12 cellular contexts compared by ENCODE assay signal in genomic region chr4:152106781-152107321, GRCh38.
DNase-seq lines count a peak whose midpoint lies in the region; ATAC-seq, FAIRE-seq and TF ChIP-seq lines count a peak whose summit lies in the region.
"Had no signal": no experiment of that assay in that cellular context is flagged by ENCODE, and none has a peak within 500 bp of the region (broad histone marks: within the 10 kb centered on the region; RNA-seq: fewer than 3 reads in every experiment).

No MANE protein-coding gene starts in this region.

- peak overlapping the region in 1 of 3 donors; percentile 20 for H3K4me3 Mint-ChIP-seq in T-cell
- H3K4me3 Mint-ChIP-seq in nephron progenitor cell: no peak overlapping the region
- H3K4me3 Mint-ChIP-seq: activated B cell treated with CpG ODN at 0.5 μM for 24 hours had no signal

- peaks cover 89 to 93% (median 89%) of the 10 kb centered on the region in 3 donors for H3K4me1 Mint-ChIP-seq in T-cell
- H3K4me1 Mint-ChIP-seq in nephron progenitor cell: peaks cover 89% of the 10 kb centered on the region

- peak overlapping the region; percentile 64 to 87 for H3K27ac ChIP-seq in A549
- no peak overlapping the region for H3K27ac ChIP-seq in body of pancreas

- TF ChIP-seq POLR2A in A549 (IDR thresholded peaks at IDR 0.05; ENCODE audit: low read length) (no peak), body of pancreas (IDR thresholded peaks at IDR 0.05) (no peak)

- H3K9me3 Mint-ChIP-seq in T-cell (peaks cover 0 to 3% (median 0%) of the 10 kb centered on the region in 3 donors), nephron progenitor cell (no peaks in the 10 kb centered on the region)
- H3K9me3 Mint-ChIP-seq: activated B cell treated with CpG ODN at 0.5 μM for 24 hours had no signal

- H3K27me3 ChIP-seq in body of pancreas: no peaks in the 10 kb centered on the region

- peak overlapping the region; percentile 50 for H3K4me2 ChIP-seq in A549

- ATAC-seq in A549 (peak in 1 of 2 experiments; percentile 5; a peak in 2 of 6 replicates), T-cell (replicated peaks in 1 of 4) (no peak), body of pancreas (no peak)

- POLR2A ChIA-PET in A549 (lab: Yijun Ruan, JAX) (no interaction called here), T-cell (lab: Charles Lee) (no interaction called here)

- TF ChIP-seq RAD21 in A549 (conservative IDR thresholded peaks at IDR 0.05 in 1 of 2, IDR thresholded peaks at IDR 0.05 in 1 of 2): no peak

- TF ChIP-seq CTCF in A549 (IDR thresholded peaks at IDR 0.05): no peak
- no peak for TF ChIP-seq CTCF in fibroblast of mammary gland (conservative IDR thresholded peaks at IDR 0.05; ENCODE audit: control insufficient read depth, insufficient read depth, low read depth, low read length)
- no peak for TF ChIP-seq CTCF in nephron progenitor cell (IDR thresholded peaks at IDR 0.05)
- TF ChIP-seq CTCF in body of pancreas (IDR thresholded peaks at IDR 0.05): no peak

- DNase-seq in A549 (ENCODE audit: low read depth in 1 of 2, low spot score in 1 of 2) (peak in 1 of 2 experiments; percentile 34), EH (ENCODE audit: low read depth) (peak; percentile 11), T-cell (no peak), fibroblast of mammary gland (ENCODE audit: low read depth) (peak; percentile 81), MV-4-11 (lab: John Stamatoyannopoulos, UW) (no peak), nephron progenitor cell (no peak), superior temporal gyrus (ENCODE audit: extremely low spot score) (no peak), body of pancreas (no peak)
- DNase-seq: activated B cell treated with CpG ODN at 0.5 μM for 24 hours, activated gamma-delta T cell, COR-L47, NCI-H187 treated with DMSO at 0.1 percent for 48 hours had no signal

- no peak overlapping the region for H3K4me3 ChIP-seq in A549
- no peak overlapping the region for H3K4me3 ChIP-seq in fibroblast of mammary gland (ENCODE audit: control insufficient read depth, low read depth, low read length)
- no peak overlapping the region for H3K4me3 ChIP-seq in body of pancreas

- H3K4me1 ChIP-seq in A549 (peaks cover 49% of the 10 kb centered on the region), body of pancreas (no peaks in the 10 kb centered on the region)

- H3K36me3 Mint-ChIP-seq in T-cell (peaks cover 33% of the 10 kb centered on the region), nephron progenitor cell (ENCODE audit: low read depth) (no peaks in the 10 kb centered on the region)

- no peaks in the 10 kb centered on the region for H3K9me3 ChIP-seq in A549
- H3K9me3 ChIP-seq in body of pancreas: no peaks in the 10 kb centered on the region

- FAIRE-seq in A549 (lab: Jason Lieb, UNC): no peak

- no peaks in the 10 kb centered on the region for H3K36me3 ChIP-seq in body of pancreas (replicated peaks in 1 of 2; ENCODE audit: insufficient read depth in 1 of 2, low read depth in 2 of 2)

- no peaks in the 10 kb centered on the region for H3K27me3 Mint-ChIP-seq in T-cell
- no peaks in the 10 kb centered on the region for H3K27me3 Mint-ChIP-seq in nephron progenitor cell (ENCODE audit: low read depth, poor library complexity)

- WGBS in A549 (ENCODE audit: missing lambda C conversion rate): 46% methylated on average over 6 of the region's 6 CpGs
- WGBS in body of pancreas, 2 donors: 54 to 58% methylated on average over 6 of the region's 6 CpGs

- TF ChIP-seq EP300 in A549 (IDR thresholded peaks at IDR 0.05): no peak

- H3K27ac Mint-ChIP-seq in T-cell: peak overlapping the region; percentile 98 to 99
- no peak overlapping the region for H3K27ac Mint-ChIP-seq in nephron progenitor cell
- H3K27ac Mint-ChIP-seq: activated B cell treated with CpG ODN at 0.5 μM for 24 hours had no signal

- intact Hi-C loops in body of pancreas (cut with DNase I): no loop called here

- CTCF ChIA-PET in A549 (lab: Yijun Ruan, JAX) (no interaction called here), T-cell (lab: Charles Lee) (no interaction called here)

TF ChIP-seq in A549, 52 proteins besides CTCF, POLR2A, EP300 and RAD21:
- TF ChIP-seq FOSB (CRISPR knock-in tag; IDR thresholded peaks at IDR 0.05): no peak
- no peak for TF ChIP-seq BCL3 (IDR thresholded peaks at IDR 0.05)
- TF ChIP-seq FOXS1 (CRISPR knock-in tag; IDR thresholded peaks at IDR 0.05): no peak
- no peak for TF ChIP-seq SMC3 (IDR thresholded peaks at IDR 0.05)
- TF ChIP-seq RNF2 (IDR thresholded peaks at IDR 0.05; ENCODE audit: borderline replicate concordance, low read depth): no peak
- TF ChIP-seq MAZ (IDR thresholded peaks at IDR 0.05; ENCODE audit: borderline replicate concordance, low read depth, low read length): no peak
- TF ChIP-seq HDAC2 (IDR thresholded peaks at IDR 0.05): no peak
- no peak for TF ChIP-seq ZFP36 (IDR thresholded peaks at IDR 0.05; ENCODE audit: borderline replicate concordance, partially characterized antibody)
- TF ChIP-seq, protein P1, sequence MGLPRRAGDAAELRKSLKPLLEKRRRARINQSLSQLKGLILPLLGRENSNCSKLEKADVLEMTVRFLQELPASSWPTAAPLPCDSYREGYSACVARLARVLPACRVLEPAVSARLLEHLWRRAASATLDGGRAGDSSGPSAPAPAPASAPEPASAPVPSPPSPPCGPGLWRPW (IDR thresholded peaks at IDR 0.05): no peak
- TF ChIP-seq KDM5A (IDR thresholded peaks at IDR 0.05): no peak
- TF ChIP-seq, protein P2, sequence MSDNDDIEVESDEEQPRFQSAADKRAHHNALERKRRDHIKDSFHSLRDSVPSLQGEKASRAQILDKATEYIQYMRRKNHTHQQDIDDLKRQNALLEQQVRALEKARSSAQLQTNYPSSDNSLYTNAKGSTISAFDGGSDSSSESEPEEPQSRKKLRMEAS (IDR thresholded peaks at IDR 0.05): no peak
- no peak for TF ChIP-seq HEYL (CRISPR knock-in tag; IDR thresholded peaks at IDR 0.05)
- TF ChIP-seq JUN (IDR thresholded peaks at IDR 0.05): no peak
- TF ChIP-seq ESRRA (IDR thresholded peaks at IDR 0.05; ENCODE audit: borderline replicate concordance, low read length): no peak
- no peak for TF ChIP-seq CBX2 (IDR thresholded peaks at IDR 0.05; ENCODE audit: borderline replicate concordance, low read depth)
- TF ChIP-seq CEBPB (IDR thresholded peaks at IDR 0.05): no peak
- TF ChIP-seq SREBF2 (IDR thresholded peaks at IDR 0.05): no peak

Comparison
In these comparisons a context has a peak if more than half of its experiments do, and no peak if none do; other contexts are left out.
1. DNase-seq: peak in EH (single experiment) and fibroblast of mammary gland (single experiment); none in T-cell (0 of 34), MV-4-11 (single experiment), nephron progenitor cell (single experiment), superior temporal gyrus (single experiment) and body of pancreas (0 of 4).
2. H3K27ac ChIP-seq: peak in A549 (2 of 2); none in body of pancreas (0 of 4).